Comparison of ENCODE assay signal across 28 cellular contexts in the genomic region with DNA sequence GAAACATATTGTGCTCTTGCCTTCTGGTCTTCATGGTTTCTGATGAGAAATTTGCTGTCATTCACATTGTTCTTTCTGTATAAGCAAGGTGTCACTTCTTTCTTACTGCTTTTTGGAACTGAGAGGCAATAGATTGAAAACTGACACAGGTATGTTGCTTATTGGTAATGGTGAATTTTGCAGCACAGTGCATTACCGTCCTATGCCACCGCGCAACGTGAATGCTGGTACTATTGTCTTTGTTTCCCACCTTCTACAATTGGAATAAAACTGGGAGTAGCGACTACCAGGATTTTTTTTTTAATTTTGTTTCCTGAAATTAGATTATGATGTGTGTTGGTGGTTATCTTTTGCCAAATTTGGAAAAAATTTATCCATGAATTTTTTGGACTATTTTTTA. TPM values are rescaled to one million over a fixed set of nuclear protein-coding genes. Genes with fewer than 3 reads are reported as not detected.
"Had no signal": no experiment of that assay in that cellular context is flagged by ENCODE, and none has a peak within 500 bp of the region (broad histone marks: within the 10 kb centered on the region; RNA-seq: fewer than 3 reads in every experiment).

No MANE protein-coding gene starts in this region.

- H3K9me3 Mint-ChIP-seq: activated CD4-positive, alpha-beta T cell treated with anti-CD3 and anti-CD28 coated beads, Interleukin-2, amount 10 ng/mL, durations not matched to agents 24 days and 14 days; activated naive CD4-positive, alpha-beta T cell treated with anti-CD3 and anti-CD28 coated beads, Interleukin-2, amount 10 ng/mL, durations not matched to agents 7 days and 5 days; activated naive CD8-positive, alpha-beta T cell treated with anti-CD3 and anti-CD28 coated beads, Interleukin-2, amount 50 U/mL, for 24 hours; activated T-cell treated with anti-CD3 and anti-CD28 coated beads, Interleukin-2, amount 50 U/mL, for 24 hours; T-helper 2 cell treated with Interferon-gamma antibody and Interleukin-4, amounts not matched to agents 5 μg/mL and 100 μg/mL, for 36 hours had no signal

- H3K4me1 Mint-ChIP-seq: activated CD4-positive, alpha-beta T cell treated with anti-CD3 and anti-CD28 coated beads, Interleukin-2, amount 10 ng/mL, durations not matched to agents 24 days and 14 days; activated naive CD4-positive, alpha-beta T cell treated with anti-CD3 and anti-CD28 coated beads, Interleukin-2, amount 10 ng/mL, durations not matched to agents 7 days and 5 days; activated naive CD8-positive, alpha-beta T cell treated with anti-CD3 and anti-CD28 coated beads, Interleukin-2, amount 50 U/mL, for 24 hours had no signal

- H3K36me3 Mint-ChIP-seq: activated naive CD4-positive, alpha-beta T cell treated with anti-CD3 and anti-CD28 coated beads, Interleukin-2, amount 10 ng/mL, durations not matched to agents 7 days and 5 days; activated naive CD8-positive, alpha-beta T cell; brain had no signal

- ATAC-seq: activated CD8-positive, alpha-beta T cell treated with anti-CD3 and anti-CD28 coated beads, Interleukin-2, amount 10 ng/mL, durations not matched to agents 7 days and 5 days; activated naive CD8-positive, alpha-beta T cell treated with anti-CD3 and anti-CD28 coated beads, Interleukin-2, amount 50 U/mL, for 24 hours; Panc1 had no signal

- FAIRE-seq: TTC549 had no signal

- H3K27ac Mint-ChIP-seq: activated CD4-positive, alpha-beta T cell treated with anti-CD3 and anti-CD28 coated beads, Interleukin-2, amount 10 ng/mL, durations not matched to agents 24 days and 14 days; activated CD8-positive, alpha-beta T cell treated with anti-CD3 and anti-CD28 coated beads, Interleukin-2, amount 10 ng/mL, durations not matched to agents 7 days and 5 days; activated naive CD4-positive, alpha-beta T cell treated with anti-CD3 and anti-CD28 coated beads, Interleukin-2, amount 10 ng/mL, durations not matched to agents 7 days and 5 days; activated naive CD8-positive, alpha-beta T cell; activated naive CD8-positive, alpha-beta T cell treated with anti-CD3 and anti-CD28 coated beads, Interleukin-2, amount 50 U/mL, for 24 hours; activated T-cell treated with anti-CD3 and anti-CD28 coated beads, Interleukin-2, amount 50 U/mL, for 24 hours; brain; T-helper 2 cell treated with Interferon-gamma antibody and Interleukin-4, amounts not matched to agents 5 μg/mL and 100 μg/mL, for 36 hours had no signal

- H3K9me3 ChIP-seq: SJCRH30 had no signal

- H3K36me3 ChIP-seq: SJCRH30 had no signal

- H3K4me3 Mint-ChIP-seq: activated CD4-positive, alpha-beta T cell treated with anti-CD3 and anti-CD28 coated beads, Interleukin-2, amount 10 ng/mL, durations not matched to agents 24 days and 14 days; activated CD8-positive, alpha-beta T cell treated with anti-CD3 and anti-CD28 coated beads, Interleukin-2, amount 10 ng/mL, durations not matched to agents 7 days and 5 days; activated naive CD4-positive, alpha-beta T cell treated with anti-CD3 and anti-CD28 coated beads, Interleukin-2, amount 10 ng/mL, durations not matched to agents 7 days and 5 days; activated naive CD8-positive, alpha-beta T cell; activated naive CD8-positive, alpha-beta T cell treated with anti-CD3 and anti-CD28 coated beads, Interleukin-2, amount 50 U/mL, for 24 hours; activated T-cell treated with anti-CD3 and anti-CD28 coated beads, Interleukin-2, amount 50 U/mL, for 24 hours; brain; T-helper 2 cell treated with Interferon-gamma antibody and Interleukin-4, amounts not matched to agents 5 μg/mL and 100 μg/mL, for 36 hours had no signal

- H3K27ac ChIP-seq: SJCRH30, SK-N-MC had no signal

- DNase-seq: activated CD4-positive, alpha-beta T cell treated with anti-CD3 and anti-CD28 coated beads, Interleukin-2, amount 10 ng/mL, durations not matched to agents 24 days and 14 days; activated CD4-positive, alpha-beta T cell treated with anti-CD3 and anti-CD28 coated beads, Interleukin-2, amount 50 U/mL, for 48 hours; activated CD8-positive, alpha-beta T cell treated with anti-CD3 and anti-CD28 coated beads, Interleukin-2, amount 10 ng/mL, durations not matched to agents 7 days and 5 days; activated gamma-delta T cell treated with Interleukin-2 at 50 U/mL for 16 hours; activated naive CD4-positive, alpha-beta T cell treated with anti-CD3 and anti-CD28 coated beads, Interleukin-2, amount 10 ng/mL, durations not matched to agents 7 days and 5 days; activated naive CD8-positive, alpha-beta T cell treated with anti-CD3 and anti-CD28 coated beads, Interleukin-2, amount 50 U/mL, for 24 hours; activated T-cell treated with anti-CD3 and anti-CD28 coated beads, Interleukin-2, amount 50 U/mL, for 24 hours; anterior cingulate cortex; central memory CD4-positive, alpha-beta T cell; KG1; NCI-H1105; NCI-H1417 treated with DMSO at 0.1 percent for 48 hours; NCI-H187 treated with DMSO at 0.1 percent for 48 hours; NCI-H2081; NCI-H2171 treated with DMSO at 0.1 percent for 48 hours; NCI-H2227 treated with DMSO at 0.1 percent for 48 hours; NCI-H446 treated with DMSO at 0.1 percent for 48 hours; NCI-H524; NCI-H69; SHP77; SJCRH30 had no signal

- H3K4me3 ChIP-seq: SJCRH30, SK-N-MC had no signal

- H3K27me3 ChIP-seq: SJCRH30 had no signal

- H3K27me3 Mint-ChIP-seq: activated CD4-positive, alpha-beta T cell treated with anti-CD3 and anti-CD28 coated beads, Interleukin-2, amount 10 ng/mL, durations not matched to agents 24 days and 14 days; activated naive CD4-positive, alpha-beta T cell treated with anti-CD3 and anti-CD28 coated beads, Interleukin-2, amount 10 ng/mL, durations not matched to agents 7 days and 5 days; activated naive CD8-positive, alpha-beta T cell treated with anti-CD3 and anti-CD28 coated beads, Interleukin-2, amount 50 U/mL, for 24 hours; activated T-cell treated with anti-CD3 and anti-CD28 coated beads, Interleukin-2, amount 50 U/mL, for 24 hours; brain had no signal

RNA-seq across cellular contexts. Expression of gene XIRP2, which starts 11.4 kb away (rescaled TPM):
- total RNA-seq: activated CD4-positive, alpha-beta T cell treated with anti-CD3 and anti-CD28 coated beads, Interleukin-2, amount 10 ng/mL, durations not matched to agents 24 days and 14 days; activated CD8-positive, alpha-beta T cell treated with anti-CD3 and anti-CD28 coated beads, Interleukin-2, amount 10 ng/mL, durations not matched to agents 7 days and 5 days; T-helper 1 cell treated with Interleukin-12 subunit alpha and Interleukin-12 subunit beta and Interleukin-4 antibody, amounts not matched to agents 30 ng/mL and 1 ng/mL, for 36 hours had no signal
